Comparison of ENCODE assay signal across 1 cellular context in the genomic region with DNA sequence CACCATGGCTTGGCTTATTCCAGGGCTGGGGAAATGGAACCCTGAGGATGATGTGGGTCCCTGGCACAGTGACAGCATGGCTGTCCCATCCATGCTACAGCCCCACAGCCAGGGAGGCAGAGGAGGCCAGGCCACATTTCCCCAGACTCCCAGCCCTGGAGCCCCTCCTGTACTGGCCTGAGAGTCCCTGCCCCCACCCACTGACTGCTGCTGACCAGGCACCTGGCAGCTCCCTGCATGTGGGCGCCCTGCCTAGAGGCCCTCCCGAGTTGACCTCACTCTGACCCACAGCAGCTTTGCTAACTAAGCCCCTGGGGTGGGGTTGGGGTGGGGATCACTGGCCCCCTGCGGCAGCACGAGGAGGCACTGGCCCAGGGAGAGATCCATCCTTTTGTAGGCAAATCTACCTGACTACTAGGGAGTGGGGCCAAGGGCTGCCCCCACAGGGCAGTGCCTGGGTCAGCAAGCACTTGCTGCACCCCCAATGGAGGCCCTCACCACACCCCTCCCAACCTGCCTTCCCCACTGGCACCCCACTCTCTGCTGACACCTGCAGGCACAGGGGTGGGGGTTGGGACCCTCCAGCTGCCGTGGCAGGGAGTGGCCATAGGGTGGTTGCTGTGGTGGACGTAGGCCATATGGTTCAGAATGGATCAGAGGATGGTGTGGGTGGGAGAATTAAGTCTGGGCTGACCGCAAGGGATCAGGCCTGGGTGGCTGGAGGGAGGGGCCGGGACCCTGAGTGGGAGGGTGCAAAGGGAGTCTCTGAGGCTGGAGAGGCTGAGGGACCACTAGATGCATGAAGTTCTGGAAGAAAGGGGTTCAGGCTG.
A peak's percentile ranks its signal among the peaks of the same experiment; 100 is the strongest.
TF ChIP-seq lines count a peak whose summit lies in the region.

No MANE protein-coding gene starts in this region.

TF ChIP-seq in K562, 482 proteins besides CTCF, POLR2A, EP300 and RAD21 (continued from another document):
- no peak for TF ChIP-seq ZNF695 (CRISPR knock-in tag; IDR thresholded peaks at IDR 0.05)
- TF ChIP-seq, protein P1, sequence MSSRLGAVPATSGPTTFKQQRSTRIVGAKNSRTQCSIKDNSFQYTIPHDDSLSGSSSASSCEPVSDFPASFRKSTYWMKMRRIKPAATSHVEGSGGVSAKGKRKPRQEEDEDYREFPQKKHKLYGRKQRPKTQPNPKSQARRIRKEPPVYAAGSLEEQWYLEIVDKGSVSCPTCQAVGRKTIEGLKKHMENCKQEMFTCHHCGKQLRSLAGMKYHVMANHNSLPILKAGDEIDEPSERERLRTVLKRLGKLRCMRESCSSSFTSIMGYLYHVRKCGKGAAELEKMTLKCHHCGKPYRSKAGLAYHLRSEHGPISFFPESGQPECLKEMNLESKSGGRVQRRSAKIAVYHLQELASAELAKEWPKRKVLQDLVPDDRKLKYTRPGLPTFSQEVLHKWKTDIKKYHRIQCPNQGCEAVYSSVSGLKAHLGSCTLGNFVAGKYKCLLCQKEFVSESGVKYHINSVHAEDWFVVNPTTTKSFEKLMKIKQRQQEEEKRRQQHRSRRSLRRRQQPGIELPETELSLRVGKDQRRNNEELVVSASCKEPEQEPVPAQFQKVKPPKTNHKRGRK (tag; IDR thresholded peaks at IDR 0.05), result no peak
- no peak for TF ChIP-seq ZBTB1 (CRISPR knock-in tag; IDR thresholded peaks at IDR 0.05; ENCODE audit: borderline replicate concordance, low read depth)
- TF ChIP-seq, protein P2, sequence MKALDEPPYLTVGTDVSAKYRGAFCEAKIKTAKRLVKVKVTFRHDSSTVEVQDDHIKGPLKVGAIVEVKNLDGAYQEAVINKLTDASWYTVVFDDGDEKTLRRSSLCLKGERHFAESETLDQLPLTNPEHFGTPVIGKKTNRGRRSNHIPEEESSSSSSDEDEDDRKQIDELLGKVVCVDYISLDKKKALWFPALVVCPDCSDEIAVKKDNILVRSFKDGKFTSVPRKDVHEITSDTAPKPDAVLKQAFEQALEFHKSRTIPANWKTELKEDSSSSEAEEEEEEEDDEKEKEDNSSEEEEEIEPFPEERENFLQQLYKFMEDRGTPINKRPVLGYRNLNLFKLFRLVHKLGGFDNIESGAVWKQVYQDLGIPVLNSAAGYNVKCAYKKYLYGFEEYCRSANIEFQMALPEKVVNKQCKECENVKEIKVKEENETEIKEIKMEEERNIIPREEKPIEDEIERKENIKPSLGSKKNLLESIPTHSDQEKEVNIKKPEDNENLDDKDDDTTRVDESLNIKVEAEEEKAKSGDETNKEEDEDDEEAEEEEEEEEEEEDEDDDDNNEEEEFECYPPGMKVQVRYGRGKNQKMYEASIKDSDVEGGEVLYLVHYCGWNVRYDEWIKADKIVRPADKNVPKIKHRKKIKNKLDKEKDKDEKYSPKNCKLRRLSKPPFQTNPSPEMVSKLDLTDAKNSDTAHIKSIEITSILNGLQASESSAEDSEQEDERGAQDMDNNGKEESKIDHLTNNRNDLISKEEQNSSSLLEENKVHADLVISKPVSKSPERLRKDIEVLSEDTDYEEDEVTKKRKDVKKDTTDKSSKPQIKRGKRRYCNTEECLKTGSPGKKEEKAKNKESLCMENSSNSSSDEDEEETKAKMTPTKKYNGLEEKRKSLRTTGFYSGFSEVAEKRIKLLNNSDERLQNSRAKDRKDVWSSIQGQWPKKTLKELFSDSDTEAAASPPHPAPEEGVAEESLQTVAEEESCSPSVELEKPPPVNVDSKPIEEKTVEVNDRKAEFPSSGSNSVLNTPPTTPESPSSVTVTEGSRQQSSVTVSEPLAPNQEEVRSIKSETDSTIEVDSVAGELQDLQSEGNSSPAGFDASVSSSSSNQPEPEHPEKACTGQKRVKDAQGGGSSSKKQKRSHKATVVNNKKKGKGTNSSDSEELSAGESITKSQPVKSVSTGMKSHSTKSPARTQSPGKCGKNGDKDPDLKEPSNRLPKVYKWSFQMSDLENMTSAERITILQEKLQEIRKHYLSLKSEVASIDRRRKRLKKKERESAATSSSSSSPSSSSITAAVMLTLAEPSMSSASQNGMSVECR (CRISPR knock-in tag; IDR thresholded peaks at IDR 0.05), result no peak
- no peak for TF ChIP-seq TAF9B (IDR thresholded peaks at IDR 0.05; ENCODE audit: partially characterized antibody)
- no peak for TF ChIP-seq HNRNPH1 (optimal IDR thresholded peaks at IDR 0.05; ENCODE audit: low read depth, low read length)
- TF ChIP-seq GTF2F1 (IDR thresholded peaks at IDR 0.05; ENCODE audit: low read depth, low read length), result no peak
- no peak for TF ChIP-seq SMAD1 (IDR thresholded peaks at IDR 0.05; ENCODE audit: low read depth, low read length, partially characterized antibody)
- no peak for TF ChIP-seq C11orf30 (IDR thresholded peaks at IDR 0.05; ENCODE audit: low read depth)
- TF ChIP-seq SRSF7 (optimal IDR thresholded peaks at IDR 0.05; ENCODE audit: low read depth, low read length), result no peak
- no peak for TF ChIP-seq U2AF1 (optimal IDR thresholded peaks at IDR 0.05; ENCODE audit: low read depth, low read length)
- TF ChIP-seq, protein P3, sequence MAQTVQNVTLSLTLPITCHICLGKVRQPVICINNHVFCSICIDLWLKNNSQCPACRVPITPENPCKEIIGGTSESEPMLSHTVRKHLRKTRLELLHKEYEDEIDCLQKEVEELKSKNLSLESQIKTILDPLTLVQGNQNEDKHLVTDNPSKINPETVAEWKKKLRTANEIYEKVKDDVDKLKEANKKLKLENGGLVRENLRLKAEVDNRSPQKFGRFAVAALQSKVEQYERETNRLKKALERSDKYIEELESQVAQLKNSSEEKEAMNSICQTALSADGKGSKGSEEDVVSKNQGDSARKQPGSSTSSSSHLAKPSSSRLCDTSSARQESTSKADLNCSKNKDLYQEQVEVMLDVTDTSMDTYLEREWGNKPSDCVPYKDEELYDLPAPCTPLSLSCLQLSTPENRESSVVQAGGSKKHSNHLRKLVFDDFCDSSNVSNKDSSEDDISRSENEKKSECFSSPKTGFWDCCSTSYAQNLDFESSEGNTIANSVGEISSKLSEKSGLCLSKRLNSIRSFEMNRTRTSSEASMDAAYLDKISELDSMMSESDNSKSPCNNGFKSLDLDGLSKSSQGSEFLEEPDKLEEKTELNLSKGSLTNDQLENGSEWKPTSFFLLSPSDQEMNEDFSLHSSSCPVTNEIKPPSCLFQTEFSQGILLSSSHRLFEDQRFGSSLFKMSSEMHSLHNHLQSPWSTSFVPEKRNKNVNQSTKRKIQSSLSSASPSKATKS (CRISPR knock-in tag; IDR thresholded peaks at IDR 0.05), result no peak
- no peak for TF ChIP-seq STAT5A (IDR thresholded peaks at IDR 0.05; ENCODE audit: borderline replicate concordance, low read length)
- TF ChIP-seq ZFP30 (CRISPR knock-in tag; IDR thresholded peaks at IDR 0.05; ENCODE audit: borderline replicate concordance), result no peak
- TF ChIP-seq ZBTB7A (IDR thresholded peaks at IDR 0.05; ENCODE audit: borderline replicate concordance, control insufficient read depth, low read depth, low read length), result peak; percentile 39
- TF ChIP-seq ZNF24 (IDR thresholded peaks at IDR 0.05), result no peak
- TF ChIP-seq BRD4 (IDR thresholded peaks at IDR 0.05), result no peak
- TF ChIP-seq TEAD4 (IDR thresholded peaks at IDR 0.05; ENCODE audit: low read length), result no peak
- TF ChIP-seq TEAD4 (CRISPR knock-in tag; IDR thresholded peaks at IDR 0.05; ENCODE audit: borderline replicate concordance), result no peak
- no peak for TF ChIP-seq SMAD2 (IDR thresholded peaks at IDR 0.05; ENCODE audit: low read depth, low read length)
- TF ChIP-seq SIN3A (IDR thresholded peaks at IDR 0.05; ENCODE audit: borderline replicate concordance in 2 of 2, control insufficient read depth in 1 of 2, low read depth in 2 of 2, low read length in 2 of 2), result no peak
- TF ChIP-seq, protein P4, sequence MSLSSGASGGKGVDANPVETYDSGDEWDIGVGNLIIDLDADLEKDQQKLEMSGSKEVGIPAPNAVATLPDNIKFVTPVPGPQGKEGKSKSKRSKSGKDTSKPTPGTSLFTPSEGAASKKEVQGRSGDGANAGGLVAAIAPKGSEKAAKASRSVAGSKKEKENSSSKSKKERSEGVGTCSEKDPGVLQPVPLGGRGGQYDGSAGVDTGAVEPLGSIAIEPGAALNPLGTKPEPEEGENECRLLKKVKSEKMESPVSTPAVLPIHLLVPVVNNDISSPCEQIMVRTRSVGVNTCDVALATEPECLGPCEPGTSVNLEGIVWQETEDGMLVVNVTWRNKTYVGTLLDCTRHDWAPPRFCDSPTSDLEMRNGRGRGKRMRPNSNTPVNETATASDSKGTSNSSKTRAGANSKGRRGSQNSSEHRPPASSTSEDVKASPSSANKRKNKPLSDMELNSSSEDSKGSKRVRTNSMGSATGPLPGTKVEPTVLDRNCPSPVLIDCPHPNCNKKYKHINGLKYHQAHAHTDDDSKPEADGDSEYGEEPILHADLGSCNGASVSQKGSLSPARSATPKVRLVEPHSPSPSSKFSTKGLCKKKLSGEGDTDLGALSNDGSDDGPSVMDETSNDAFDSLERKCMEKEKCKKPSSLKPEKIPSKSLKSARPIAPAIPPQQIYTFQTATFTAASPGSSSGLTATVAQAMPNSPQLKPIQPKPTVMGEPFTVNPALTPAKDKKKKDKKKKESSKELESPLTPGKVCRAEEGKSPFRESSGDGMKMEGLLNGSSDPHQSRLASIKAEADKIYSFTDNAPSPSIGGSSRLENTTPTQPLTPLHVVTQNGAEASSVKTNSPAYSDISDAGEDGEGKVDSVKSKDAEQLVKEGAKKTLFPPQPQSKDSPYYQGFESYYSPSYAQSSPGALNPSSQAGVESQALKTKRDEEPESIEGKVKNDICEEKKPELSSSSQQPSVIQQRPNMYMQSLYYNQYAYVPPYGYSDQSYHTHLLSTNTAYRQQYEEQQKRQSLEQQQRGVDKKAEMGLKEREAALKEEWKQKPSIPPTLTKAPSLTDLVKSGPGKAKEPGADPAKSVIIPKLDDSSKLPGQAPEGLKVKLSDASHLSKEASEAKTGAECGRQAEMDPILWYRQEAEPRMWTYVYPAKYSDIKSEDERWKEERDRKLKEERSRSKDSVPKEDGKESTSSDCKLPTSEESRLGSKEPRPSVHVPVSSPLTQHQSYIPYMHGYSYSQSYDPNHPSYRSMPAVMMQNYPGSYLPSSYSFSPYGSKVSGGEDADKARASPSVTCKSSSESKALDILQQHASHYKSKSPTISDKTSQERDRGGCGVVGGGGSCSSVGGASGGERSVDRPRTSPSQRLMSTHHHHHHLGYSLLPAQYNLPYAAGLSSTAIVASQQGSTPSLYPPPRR (CRISPR knock-in tag; IDR thresholded peaks at IDR 0.05; ENCODE audit: borderline replicate concordance), result no peak
- TF ChIP-seq, protein P5, sequence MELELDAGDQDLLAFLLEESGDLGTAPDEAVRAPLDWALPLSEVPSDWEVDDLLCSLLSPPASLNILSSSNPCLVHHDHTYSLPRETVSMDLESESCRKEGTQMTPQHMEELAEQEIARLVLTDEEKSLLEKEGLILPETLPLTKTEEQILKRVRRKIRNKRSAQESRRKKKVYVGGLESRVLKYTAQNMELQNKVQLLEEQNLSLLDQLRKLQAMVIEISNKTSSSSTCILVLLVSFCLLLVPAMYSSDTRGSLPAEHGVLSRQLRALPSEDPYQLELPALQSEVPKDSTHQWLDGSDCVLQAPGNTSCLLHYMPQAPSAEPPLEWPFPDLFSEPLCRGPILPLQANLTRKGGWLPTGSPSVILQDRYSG (tag; conservative IDR thresholded peaks at IDR 0.05; ENCODE audit: low read depth), result no peak
- TF ChIP-seq ZNF274 (IDR thresholded peaks at IDR 0.05; ENCODE audit: borderline replicate concordance, low read depth, low read length), result no peak
- no peak for TF ChIP-seq ZC3H11A (IDR thresholded peaks at IDR 0.05; ENCODE audit: low read depth, low read length)
- peak; percentile 9 for TF ChIP-seq KDM5B (IDR thresholded peaks at IDR 0.05; ENCODE audit: insufficient replicate concordance, low read depth, low read length)
- TF ChIP-seq GATAD2B (IDR thresholded peaks at IDR 0.05; ENCODE audit: borderline replicate concordance), result no peak
- no peak for TF ChIP-seq KLF1 (tag; IDR thresholded peaks at IDR 0.05)
- no peak for TF ChIP-seq FOXJ3 (CRISPR knock-in tag; IDR thresholded peaks at IDR 0.05)
- no peak for TF ChIP-seq NELFE (IDR thresholded peaks at IDR 0.05; ENCODE audit: insufficient read depth, insufficient read length)
- TF ChIP-seq YY1 (IDR thresholded peaks at IDR 0.05; ENCODE audit: borderline replicate concordance in 1 of 3, control insufficient read depth in 1 of 3, extremely low read depth in 1 of 3, insufficient read depth in 3 of 3, insufficient read length in 1 of 3, insufficient replicate concordance in 2 of 3, low read depth in 1 of 3, low read length in 2 of 3), result no peak
